9 cellular contexts compared by ENCODE assay signal in genomic region chr5:105034335-105034734, GRCh38.
"Had no signal": no experiment of that assay in that cellular context is flagged by ENCODE, and none has a peak within 500 bp of the region (broad histone marks: within the 10 kb centered on the region; RNA-seq: fewer than 3 reads in every experiment).

No MANE protein-coding gene starts in this region.

- H3K4me3 ChIP-seq: ascending aorta, psoas muscle, right lobe of liver, suprapubic skin had no signal

- H3K36me3 ChIP-seq: ascending aorta, right lobe of liver, suprapubic skin had no signal

- DNase-seq: activated CD4-positive, CD25-positive, alpha-beta regulatory T cell treated with anti-CD3 and anti-CD28 coated beads, Interleukin-2, amount 50 U/mL, for 72 hours; activated naive CD4-positive, alpha-beta T cell treated with Interleukin-2 at 50 U/mL for 16 hours; foreskin keratinocyte; head of caudate nucleus; psoas muscle; right lobe of liver; stimulated activated naive CD8-positive, alpha-beta T cell treated with anti-CD3 and anti-CD28 coated beads, Interleukin-15, Interleukin-2, amounts not matched to agents 100 U/mL and 50 U/mL, for 24 hours had no signal

- H3K27ac ChIP-seq: ascending aorta, foreskin keratinocyte, psoas muscle, right lobe of liver, suprapubic skin had no signal

- H3K4me1 ChIP-seq: ascending aorta, foreskin keratinocyte, psoas muscle, right lobe of liver, suprapubic skin had no signal

- H3K27me3 ChIP-seq: ascending aorta, foreskin keratinocyte, right lobe of liver, suprapubic skin had no signal

- H3K9me3 ChIP-seq: ascending aorta, psoas muscle, right lobe of liver, suprapubic skin had no signal
